8 cellular contexts compared by ENCODE assay signal in the genomic region with DNA sequence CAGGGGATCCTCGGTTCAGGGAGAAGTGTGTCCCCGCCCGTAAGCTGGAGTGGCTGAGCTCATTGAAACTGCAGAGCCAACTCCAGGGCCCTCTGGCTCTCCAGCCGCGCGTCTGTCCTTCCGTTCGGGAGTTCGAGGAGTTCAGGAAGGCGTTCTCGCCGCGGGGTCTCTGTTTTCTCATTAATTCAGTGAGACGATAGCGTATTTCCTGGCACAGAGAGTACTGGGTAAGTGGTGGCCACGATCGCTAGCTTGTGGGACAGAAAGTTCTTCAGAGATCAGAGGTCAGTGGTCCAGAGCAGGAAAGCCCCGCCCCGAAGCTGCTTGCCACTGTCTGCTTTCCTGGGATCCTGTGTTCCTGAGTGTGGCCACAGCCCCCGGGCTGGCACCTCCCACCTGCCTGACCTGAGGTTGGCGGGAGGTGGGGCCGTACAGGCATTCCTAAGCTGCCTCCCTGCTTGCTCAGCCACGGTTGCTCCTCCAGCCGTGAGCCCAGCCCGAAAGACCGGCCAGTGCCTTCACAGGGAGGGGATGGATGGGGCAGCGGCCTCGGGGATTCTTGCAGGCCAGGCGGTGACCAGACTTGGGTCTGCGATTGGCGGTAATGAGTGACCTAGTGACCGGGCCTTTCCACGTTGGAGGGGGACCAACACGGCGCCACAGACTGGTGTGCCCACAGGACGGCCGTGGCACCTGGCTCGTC. TPM values are rescaled to one million over a fixed set of nuclear protein-coding genes. Genes with fewer than 3 reads are reported as not detected.
DNase-seq lines count a peak whose midpoint lies in the region; ATAC-seq, FAIRE-seq and TF ChIP-seq lines count a peak whose summit lies in the region.

No MANE protein-coding gene starts in this region.

- dilution Hi-C loops in IMR-90 (cut with HindIII; ENCODE audit: low sequenced_read_pairs, unreplicated experiment), result no loop called here

- H3K36me3 ChIP-seq in IMR-90 (ENCODE audit: control insufficient read depth, insufficient read depth, low read length) (no peaks in the 10 kb centered on the region), HepG2 (replicated peaks in 1 of 2; ENCODE audit: control insufficient read depth in 1 of 2, insufficient read depth in 2 of 2, low read length in 2 of 2) (no peaks in the 10 kb centered on the region)
- no peaks in the 10 kb centered on the region for H3K36me3 ChIP-seq in effector memory CD4-positive, alpha-beta T cell (ENCODE audit: control insufficient read depth, insufficient read depth, low read length)

- DNase-seq in IMR-90 (no peak), chondrocyte (ENCODE audit: low spot score) (no peak), HepG2 (ENCODE audit: low spot score) (peak; percentile 94), superior temporal gyrus (ENCODE audit: extremely low spot score) (peak; percentile 9), NCI-H774 (lab: John Stamatoyannopoulos, UW) (no peak), ureter (ENCODE audit: low spot score) (no peak)
- DNase-seq in effector memory CD4-positive, alpha-beta T cell, result no peak
- DNase-seq in stimulated activated naive CD8-positive, alpha-beta T cell treated with anti-CD3 and anti-CD28 coated beads, Interleukin-15, amount 100 ng/mL, for 72 hours, result no peak

- CTCF ChIA-PET in IMR-90 (lab: Yijun Ruan, JAX) (no interaction called here), HepG2 (lab: Yijun Ruan, JAX; ENCODE audit: low intra/inter-chr PET ratio, low total read pairs) (interaction anchor here (0.9 kb wide), 1 partner anchor 58 kb away, joined by 3 read pairs; no protein-coding TSS in a partner anchor)

- no peak overlapping the region for H3K14ac ChIP-seq in IMR-90 (replicated peaks; ENCODE audit: low read depth, low read length)

- H3K4me1 Mint-ChIP-seq in chondrocyte (ENCODE audit: low read depth), result peaks cover 62% of the 10 kb centered on the region
- peaks cover 12% of the 10 kb centered on the region for H3K4me1 Mint-ChIP-seq in stimulated activated naive CD8-positive, alpha-beta T cell treated with anti-CD3 and anti-CD28 coated beads, Interleukin-15, amount 100 ng/mL, for 72 hours

- peak overlapping the region; percentile 48 for H2AK9ac ChIP-seq in IMR-90 (replicated peaks; ENCODE audit: low read depth, low read length, poor library complexity)

- H3K9me1 ChIP-seq in IMR-90 (ENCODE audit: insufficient read depth, low read length), result peaks cover 34% of the 10 kb centered on the region

- no peaks in the 10 kb centered on the region for H3K9me3 Mint-ChIP-seq in chondrocyte (ENCODE audit: low read depth)
- H3K9me3 Mint-ChIP-seq in stimulated activated naive CD8-positive, alpha-beta T cell treated with anti-CD3 and anti-CD28 coated beads, Interleukin-15, amount 100 ng/mL, for 72 hours, result no peaks in the 10 kb centered on the region

- no peaks in the 10 kb centered on the region for H3K36me3 Mint-ChIP-seq in chondrocyte (ENCODE audit: low read depth)

- H3K18ac ChIP-seq in IMR-90 (ENCODE audit: low read depth, low read length), result no peak overlapping the region

- 85% methylated on average over 14 of the region's 38 CpGs; no CpG with 5 or more reads in 1 of the 2 experiments for WGBS in IMR-90 (ENCODE audit: extremely low coverage in 2 of 2, insufficient read length in 1 of 2), 2 experiments
- 9% methylated on average over 19 of the region's 38 CpGs for WGBS in HepG2 (ENCODE audit: low lambda C conversion rate)

- H3K23ac ChIP-seq in IMR-90 (ENCODE audit: low read depth, low read length), result no peak overlapping the region

- H2AK5ac ChIP-seq in IMR-90 (ENCODE audit: low read depth, low read length), result peak overlapping the region; percentile 59; the same call in 1 of the 2 replicates

- 0 out of 2 replicates have a peak overlapping the region, but pooled peaks have one; percentile 8 for H2BK120ac ChIP-seq in IMR-90 (ENCODE audit: low read depth, low read length)

- H3K4ac ChIP-seq in IMR-90 (ENCODE audit: low read depth, low read length), result peak overlapping the region; percentile 76; the same call in 1 of the 2 replicates

- TF ChIP-seq CTCF in IMR-90 (conservative IDR thresholded peaks at IDR 0.05; ENCODE audit: low read depth, low read length) (no peak), chondrocyte (IDR thresholded peaks at IDR 0.05) (no peak), HepG2 (CRISPR knock-in tag; IDR thresholded peaks at IDR 0.05) (no peak)

- H2AFZ ChIP-seq in IMR-90 (replicated peaks; ENCODE audit: low read length, poor library complexity) (peak overlapping the region; percentile 88), HepG2 (ENCODE audit: low read length) (no peak overlapping the region)

- no peak for TF ChIP-seq EP300 in HepG2 (IDR thresholded peaks at IDR 0.05; ENCODE audit: low read depth in 2 of 2, low read length in 2 of 2)
- no peak for TF ChIP-seq EP300 in HepG2 (CRISPR knock-in tag; IDR thresholded peaks at IDR 0.05; ENCODE audit: borderline replicate concordance)

- no peak overlapping the region for H2BK5ac ChIP-seq in IMR-90 (ENCODE audit: low read depth, low read length, poor library complexity, severe bottlenecking)

- H3K4me1 ChIP-seq in IMR-90 (ENCODE audit: control insufficient read depth, insufficient read depth, low read length), result peaks cover 22% of the 10 kb centered on the region
- H3K4me1 ChIP-seq in HepG2 (ENCODE audit: insufficient read depth, low read length), result peaks cover 98% of the 10 kb centered on the region
- peaks cover under 1% of the 10 kb centered on the region for H3K4me1 ChIP-seq in effector memory CD4-positive, alpha-beta T cell (ENCODE audit: control insufficient read depth, insufficient read depth, low read length, poor library complexity, severe bottlenecking)

- H3K9ac ChIP-seq in IMR-90 (ENCODE audit: low read depth, low read length) (no peak overlapping the region), HepG2 (ENCODE audit: insufficient read depth, low read depth, low read length) (peak overlapping the region; percentile 66)

- H3K4me3 ChIP-seq in IMR-90 (ENCODE audit: insufficient read depth, low read depth, low read length) (no peak overlapping the region), HepG2 (replicated peaks in 1 of 3; ENCODE audit: insufficient read depth in 1 of 3, low read depth in 2 of 3, low read length in 3 of 3) (peak overlapping the region; percentile 55 to 77 (median 57))
- no peak overlapping the region for H3K4me3 ChIP-seq in effector memory CD4-positive, alpha-beta T cell (ENCODE audit: insufficient read depth, low read depth, low read length, poor library complexity, severe bottlenecking)

- H2BK20ac ChIP-seq in IMR-90 (ENCODE audit: low read depth, low read length), result no peak overlapping the region

- peaks cover 76% of the 10 kb centered on the region for H3K79me2 ChIP-seq in HepG2 (ENCODE audit: insufficient read depth, low read length)

- H3K27me3 Mint-ChIP-seq in chondrocyte (ENCODE audit: low read depth), result no peaks in the 10 kb centered on the region
- no peaks in the 10 kb centered on the region for H3K27me3 Mint-ChIP-seq in stimulated activated naive CD8-positive, alpha-beta T cell treated with anti-CD3 and anti-CD28 coated beads, Interleukin-15, amount 100 ng/mL, for 72 hours

- TF ChIP-seq RAD21 in IMR-90 (IDR thresholded peaks at IDR 0.05; ENCODE audit: low read length) (no peak), HepG2 (CRISPR knock-in tag; IDR thresholded peaks at IDR 0.05) (no peak)

- no peak for ATAC-seq in IMR-90 (ENCODE audit: low read depth)
- ATAC-seq in HepG2, result peak; percentile 85
- no peak for ATAC-seq in stimulated activated naive CD8-positive, alpha-beta T cell treated with anti-CD3 and anti-CD28 coated beads, Interleukin-15, amount 100 ng/mL, for 72 hours

- H4K20me1 ChIP-seq in IMR-90 (ENCODE audit: insufficient read depth, low read length) (peaks cover 37% of the 10 kb centered on the region), HepG2 (ENCODE audit: insufficient read depth, low read length) (peaks cover 20% of the 10 kb centered on the region; the same call in 1 of the 2 replicates)

- no peak overlapping the region; the same call in 2 of the 3 replicates for H2BK15ac ChIP-seq in IMR-90 (ENCODE audit: low read depth, low read length)

- peaks cover 3 to 73% of the 10 kb centered on the region in 2 experiments for H3K79me1 ChIP-seq in IMR-90 (ENCODE audit: low read depth in 1 of 2, low read length in 2 of 2)

- H3K4me2 ChIP-seq in IMR-90 (ENCODE audit: low read depth, low read length) (no peak overlapping the region), HepG2 (ENCODE audit: low read depth, low read length) (peak overlapping the region; percentile 95)

- POLR2A ChIA-PET in IMR-90 (lab: Charles Lee; ENCODE audit: unreplicated experiment) (no interaction called here), HepG2 (lab: Yijun Ruan, JAX) (interaction anchor here (0.6 to 2.8 kb wide), 18 partner anchors 9 to 464 kb away, joined by 3 to 23 read pairs (median 4); a partner anchor contains a TSS)

- FAIRE-seq in HepG2 (lab: Jason Lieb, UNC), result peak; percentile 99

- no peak overlapping the region for H3K27ac ChIP-seq in IMR-90 (ENCODE audit: insufficient read depth, low read length)
- peak overlapping the region; percentile 74 for H3K27ac ChIP-seq in HepG2 (ENCODE audit: extremely low read length, insufficient read depth, low read length)
- H3K27ac ChIP-seq in effector memory CD4-positive, alpha-beta T cell (ENCODE audit: insufficient read depth, low read length, poor library complexity, severe bottlenecking), result no peak overlapping the region

- H3K27ac Mint-ChIP-seq in chondrocyte (ENCODE audit: unreplicated experiment), result peak overlapping the region; percentile 97
- H3K27ac Mint-ChIP-seq in stimulated activated naive CD8-positive, alpha-beta T cell treated with anti-CD3 and anti-CD28 coated beads, Interleukin-15, amount 100 ng/mL, for 72 hours, result no peak overlapping the region

- in situ Hi-C loops in IMR-90 (cut with MboI; ENCODE audit: low sequenced_read_pairs) (no loop called here), HepG2 (cut with HindIII; ENCODE audit: extremely low pct_ligation_motif_present, low pct_unique_long_range_greater_than_20kb) (loop anchor here (5.0 kb wide), 1 partner anchor 38 kb away; no protein-coding TSS in a partner anchor)

- H3K56ac ChIP-seq in IMR-90 (ENCODE audit: extremely low read depth, insufficient read depth, low read length), result no peak overlapping the region

- H4K8ac ChIP-seq in IMR-90 (ENCODE audit: low read depth in 2 of 2, low read length in 2 of 2), result peak overlapping the region in 1 of 2 experiments; percentile 78; a peak in 1 of 4 replicates

- H3K27me3 ChIP-seq in IMR-90 (ENCODE audit: control insufficient read depth, insufficient read depth, low read length) (no peaks in the 10 kb centered on the region), HepG2 (ENCODE audit: control insufficient read depth in 1 of 2, insufficient read depth in 2 of 2, low read length in 2 of 2) (no peaks in the 10 kb centered on the region)
- H3K27me3 ChIP-seq in effector memory CD4-positive, alpha-beta T cell (replicated peaks; ENCODE audit: control insufficient read depth, insufficient read depth, low read length, poor library complexity, severe bottlenecking), result no peaks in the 10 kb centered on the region

- BruUV-seq in IMR-90 (replicated peaks; lab: Mats Ljungman, UMichigan), result no TSS peak
- BruUV-seq in HepG2 (replicated peaks; lab: Mats Ljungman, UMichigan), result no TSS peak

- no peak for TF ChIP-seq POLR2A in IMR-90 (IDR thresholded peaks at IDR 0.05; ENCODE audit: low read depth, low read length)
- TF ChIP-seq POLR2A in HepG2 (IDR thresholded peaks at IDR 0.05; ENCODE audit: insufficient read depth in 1 of 2, low read depth in 2 of 2, low read length in 2 of 2), result peak; percentile 18 to 56; a peak in 2 of 4 replicates

- H3K9me3 ChIP-seq in IMR-90 (ENCODE audit: control insufficient read depth, insufficient read depth, low read length), result no peaks in the 10 kb centered on the region
- H3K9me3 ChIP-seq in HepG2 (ENCODE audit: low read length), result no peaks in the 10 kb centered on the region
- no peaks in the 10 kb centered on the region for H3K9me3 ChIP-seq in effector memory CD4-positive, alpha-beta T cell (ENCODE audit: control insufficient read depth, low read length)

- H4K91ac ChIP-seq in IMR-90 (ENCODE audit: insufficient read depth, low read depth, low read length), result no peak overlapping the region

- H3K4me3 Mint-ChIP-seq in chondrocyte (ENCODE audit: unreplicated experiment), result peak overlapping the region; percentile 56
- H3K4me3 Mint-ChIP-seq in stimulated activated naive CD8-positive, alpha-beta T cell treated with anti-CD3 and anti-CD28 coated beads, Interleukin-15, amount 100 ng/mL, for 72 hours, result no peak overlapping the region

- intact Hi-C loops in IMR-90 (cut with micrococcal nuclease), result no loop called here
- intact Hi-C loops in HepG2 (cut with micrococcal nuclease; ENCODE audit: unreplicated experiment), result loop anchor here (2.0 to 5.0 kb wide), 2 partner anchors 52 to 53 kb away; a partner anchor contains a TSS

- no peak overlapping the region for H4K5ac ChIP-seq in IMR-90 (ENCODE audit: low read depth, low read length)

RNA-seq across cellular contexts. Expression of a gene that starts 8.9 kb away (rescaled TPM):
- total RNA-seq in IMR-90 (2012; rRNA removed) (18.3 and 22.8 TPM in 2 replicates), chondrocyte (28.9 to 43.6 TPM (median 29.5 TPM) in 3 replicates), HepG2 (2016; rRNA removed; fragmentation: Illumina TruSeq; extraction: Trizol) (16.3 and 22.5 TPM in 2 replicates), ureter (48.7 TPM)
- polyA plus RNA-seq in IMR-90 (2012; rRNA removed) (32.6 and 36.1 TPM in 2 replicates), HepG2 (2011; rRNA removed) (24.0 and 29.8 TPM in 2 replicates)
- polyA plus RNA-seq in IMR-90 (2012; cell fraction: cytosol; rRNA removed), result 27.3 and 38.0 TPM in 2 replicates
- 37.9 and 82.6 TPM in 2 replicates for polyA plus RNA-seq in IMR-90 (2012; cell fraction: nucleus; rRNA removed; ENCODE audit: low replicate concordance)
- 8.5 and 9.9 TPM in 2 replicates for total RNA-seq in HepG2 (2016; cell fraction: cytosol; rRNA removed; fragmentation: Illumina TruSeq; extraction: Trizol; ENCODE audit: low read depth)
- total RNA-seq in HepG2 (2016; cell fraction: insoluble cytoplasmic fraction; rRNA removed; fragmentation: Illumina TruSeq; extraction: Trizol), result 15.1 and 19.9 TPM in 2 replicates
- total RNA-seq in HepG2 (2016; cell fraction: membrane; rRNA removed; fragmentation: Illumina TruSeq; extraction: Trizol), result 11.6 and 11.8 TPM in 2 replicates
- 15.9 and 21.1 TPM in 2 replicates for total RNA-seq in HepG2 (2016; cell fraction: nucleus; rRNA removed; fragmentation: Illumina TruSeq; extraction: Trizol)
- 14.8 and 22.5 TPM in 2 replicates for polyA plus RNA-seq in HepG2 (2011; cell fraction: cytosol; rRNA removed)
- polyA plus RNA-seq in HepG2 (2011; cell fraction: nucleus; rRNA removed), result 101 and 122 TPM in 2 replicates
- polyA plus RNA-seq in HepG2 (2012), result 34.4 and 34.9 TPM in 2 replicates
- 3.9 and 4.4 TPM in 2 replicates for polyA plus RNA-seq in HepG2 (2016; cell fraction: cytosol; fragmentation: Illumina TruSeq; extraction: Trizol; ENCODE audit: low read depth)
- polyA plus RNA-seq in HepG2 (2016; cell fraction: insoluble cytoplasmic fraction; fragmentation: Illumina TruSeq; extraction: Trizol; ENCODE audit: low read depth), result 14.7 and 22.4 TPM in 2 replicates
- 6.8 and 8.2 TPM in 2 replicates for polyA plus RNA-seq in HepG2 (2016; cell fraction: membrane; fragmentation: Illumina TruSeq; extraction: Trizol; ENCODE audit: low read depth)
- 38.9 and 40.0 TPM in 2 replicates for polyA plus RNA-seq in HepG2 (2016; cell fraction: nucleus; fragmentation: Illumina TruSeq; extraction: Trizol; ENCODE audit: insufficient read depth, low read depth)
- polyA minus RNA-seq in HepG2 (2011; rRNA and poly(A)+ RNA removed; ENCODE audit: low replicate concordance), result 6.9 and 34.6 TPM in 2 replicates
- 19.5 and 20.5 TPM in 2 replicates for polyA minus RNA-seq in HepG2 (2011; cell fraction: cytosol; rRNA and poly(A)+ RNA removed)
- 51.2 and 56.7 TPM in 2 replicates for polyA minus RNA-seq in HepG2 (2011; cell fraction: nucleus; rRNA and poly(A)+ RNA removed)

RNA-seq across cellular contexts. Expression of a gene that starts 52.2 kb away (rescaled TPM):
- total RNA-seq in IMR-90 (2012; rRNA removed) (5.0 and 7.2 TPM in 2 replicates), chondrocyte (27.6 to 33.0 TPM (median 28.4 TPM) in 3 replicates), HepG2 (2016; rRNA removed; fragmentation: Illumina TruSeq; extraction: Trizol) (24.2 and 24.6 TPM in 2 replicates), ureter (26.2 TPM)
- polyA plus RNA-seq in IMR-90 (2012; rRNA removed) (40.3 and 44.2 TPM in 2 replicates), HepG2 (2011; rRNA removed) (11.1 and 17.7 TPM in 2 replicates)
- 36.0 and 41.8 TPM in 2 replicates for polyA plus RNA-seq in IMR-90 (2012; cell fraction: cytosol; rRNA removed)
- 18.8 and 27.5 TPM in 2 replicates for polyA plus RNA-seq in IMR-90 (2012; cell fraction: nucleus; rRNA removed; ENCODE audit: low replicate concordance)
- 5.9 and 6.6 TPM in 2 replicates for total RNA-seq in HepG2 (2016; cell fraction: cytosol; rRNA removed; fragmentation: Illumina TruSeq; extraction: Trizol; ENCODE audit: low read depth)
- 24.5 and 25.5 TPM in 2 replicates for total RNA-seq in HepG2 (2016; cell fraction: insoluble cytoplasmic fraction; rRNA removed; fragmentation: Illumina TruSeq; extraction: Trizol)
- total RNA-seq in HepG2 (2016; cell fraction: membrane; rRNA removed; fragmentation: Illumina TruSeq; extraction: Trizol), result 14.7 and 15.5 TPM in 2 replicates
- total RNA-seq in HepG2 (2016; cell fraction: nucleus; rRNA removed; fragmentation: Illumina TruSeq; extraction: Trizol), result 12.8 and 13.9 TPM in 2 replicates
- polyA plus RNA-seq in HepG2 (2011; cell fraction: cytosol; rRNA removed), result 14.2 and 21.6 TPM in 2 replicates
- polyA plus RNA-seq in HepG2 (2011; cell fraction: nucleus; rRNA removed), result 31.7 and 32.3 TPM in 2 replicates
- polyA plus RNA-seq in HepG2 (2012), result 10.1 and 14.6 TPM in 2 replicates
- polyA plus RNA-seq in HepG2 (2016; cell fraction: cytosol; fragmentation: Illumina TruSeq; extraction: Trizol; ENCODE audit: low read depth), result 8.4 and 9.7 TPM in 2 replicates
- polyA plus RNA-seq in HepG2 (2016; cell fraction: insoluble cytoplasmic fraction; fragmentation: Illumina TruSeq; extraction: Trizol; ENCODE audit: low read depth), result 42.4 and 45.1 TPM in 2 replicates
- polyA plus RNA-seq in HepG2 (2016; cell fraction: membrane; fragmentation: Illumina TruSeq; extraction: Trizol; ENCODE audit: low read depth), result 14.8 and 17.6 TPM in 2 replicates
- 34.7 and 37.8 TPM in 2 replicates for polyA plus RNA-seq in HepG2 (2016; cell fraction: nucleus; fragmentation: Illumina TruSeq; extraction: Trizol; ENCODE audit: insufficient read depth, low read depth)
- polyA minus RNA-seq in HepG2 (2011; rRNA and poly(A)+ RNA removed; ENCODE audit: low replicate concordance), result 6.7 and 18.8 TPM in 2 replicates
- polyA minus RNA-seq in HepG2 (2011; cell fraction: cytosol; rRNA and poly(A)+ RNA removed), result 8.2 and 11.1 TPM in 2 replicates
- 20.0 and 22.4 TPM in 2 replicates for polyA minus RNA-seq in HepG2 (2011; cell fraction: nucleus; rRNA and poly(A)+ RNA removed)

Comparison
In these comparisons a context has a peak if more than half of its experiments do, and no peak if none do; other contexts are left out.
1. DNase-seq: peak in HepG2 (single experiment) and superior temporal gyrus (single experiment); none in IMR-90 (single experiment), chondrocyte (single experiment), NCI-H774 (single experiment), ureter (single experiment), effector memory CD4-positive, alpha-beta T cell (0 of 3) and stimulated activated naive CD8-positive, alpha-beta T cell treated with anti-CD3 and anti-CD28 coated beads, Interleukin-15, amount 100 ng/mL, for 72 hours (0 of 2).
2. H3K4me3 ChIP-seq: peak in HepG2 (3 of 3); none in IMR-90 (single experiment) and effector memory CD4-positive, alpha-beta T cell (single experiment).